Comparison of ENCODE assay signal across 1 cellular context in genomic region chr18:46322411-46322891, GRCh38.
TF ChIP-seq lines count a peak whose summit lies in the region.

No MANE protein-coding gene starts in this region.

TF ChIP-seq in GM23338, 12 proteins besides CTCF, POLR2A, EP300 and RAD21 (continued from another document):
- TF ChIP-seq, protein P1, sequence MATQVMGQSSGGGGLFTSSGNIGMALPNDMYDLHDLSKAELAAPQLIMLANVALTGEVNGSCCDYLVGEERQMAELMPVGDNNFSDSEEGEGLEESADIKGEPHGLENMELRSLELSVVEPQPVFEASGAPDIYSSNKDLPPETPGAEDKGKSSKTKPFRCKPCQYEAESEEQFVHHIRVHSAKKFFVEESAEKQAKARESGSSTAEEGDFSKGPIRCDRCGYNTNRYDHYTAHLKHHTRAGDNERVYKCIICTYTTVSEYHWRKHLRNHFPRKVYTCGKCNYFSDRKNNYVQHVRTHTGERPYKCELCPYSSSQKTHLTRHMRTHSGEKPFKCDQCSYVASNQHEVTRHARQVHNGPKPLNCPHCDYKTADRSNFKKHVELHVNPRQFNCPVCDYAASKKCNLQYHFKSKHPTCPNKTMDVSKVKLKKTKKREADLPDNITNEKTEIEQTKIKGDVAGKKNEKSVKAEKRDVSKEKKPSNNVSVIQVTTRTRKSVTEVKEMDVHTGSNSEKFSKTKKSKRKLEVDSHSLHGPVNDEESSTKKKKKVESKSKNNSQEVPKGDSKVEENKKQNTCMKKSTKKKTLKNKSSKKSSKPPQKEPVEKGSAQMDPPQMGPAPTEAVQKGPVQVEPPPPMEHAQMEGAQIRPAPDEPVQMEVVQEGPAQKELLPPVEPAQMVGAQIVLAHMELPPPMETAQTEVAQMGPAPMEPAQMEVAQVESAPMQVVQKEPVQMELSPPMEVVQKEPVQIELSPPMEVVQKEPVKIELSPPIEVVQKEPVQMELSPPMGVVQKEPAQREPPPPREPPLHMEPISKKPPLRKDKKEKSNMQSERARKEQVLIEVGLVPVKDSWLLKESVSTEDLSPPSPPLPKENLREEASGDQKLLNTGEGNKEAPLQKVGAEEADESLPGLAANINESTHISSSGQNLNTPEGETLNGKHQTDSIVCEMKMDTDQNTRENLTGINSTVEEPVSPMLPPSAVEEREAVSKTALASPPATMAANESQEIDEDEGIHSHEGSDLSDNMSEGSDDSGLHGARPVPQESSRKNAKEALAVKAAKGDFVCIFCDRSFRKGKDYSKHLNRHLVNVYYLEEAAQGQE (IDR thresholded peaks at IDR 0.05; ENCODE audit: unreplicated experiment), result no peak
- TF ChIP-seq ZNF114 (CRISPR knock-in tag; IDR thresholded peaks at IDR 0.05) (no peak), CREB1 (CRISPR knock-in tag; IDR thresholded peaks at IDR 0.05; ENCODE audit: low read depth) (no peak), EZH2 (IDR thresholded peaks at IDR 0.05; ENCODE audit: low read depth, unreplicated experiment) (no peak), ETS1 (IDR thresholded peaks at IDR 0.05) (no peak)
- TF ChIP-seq, protein P2, sequence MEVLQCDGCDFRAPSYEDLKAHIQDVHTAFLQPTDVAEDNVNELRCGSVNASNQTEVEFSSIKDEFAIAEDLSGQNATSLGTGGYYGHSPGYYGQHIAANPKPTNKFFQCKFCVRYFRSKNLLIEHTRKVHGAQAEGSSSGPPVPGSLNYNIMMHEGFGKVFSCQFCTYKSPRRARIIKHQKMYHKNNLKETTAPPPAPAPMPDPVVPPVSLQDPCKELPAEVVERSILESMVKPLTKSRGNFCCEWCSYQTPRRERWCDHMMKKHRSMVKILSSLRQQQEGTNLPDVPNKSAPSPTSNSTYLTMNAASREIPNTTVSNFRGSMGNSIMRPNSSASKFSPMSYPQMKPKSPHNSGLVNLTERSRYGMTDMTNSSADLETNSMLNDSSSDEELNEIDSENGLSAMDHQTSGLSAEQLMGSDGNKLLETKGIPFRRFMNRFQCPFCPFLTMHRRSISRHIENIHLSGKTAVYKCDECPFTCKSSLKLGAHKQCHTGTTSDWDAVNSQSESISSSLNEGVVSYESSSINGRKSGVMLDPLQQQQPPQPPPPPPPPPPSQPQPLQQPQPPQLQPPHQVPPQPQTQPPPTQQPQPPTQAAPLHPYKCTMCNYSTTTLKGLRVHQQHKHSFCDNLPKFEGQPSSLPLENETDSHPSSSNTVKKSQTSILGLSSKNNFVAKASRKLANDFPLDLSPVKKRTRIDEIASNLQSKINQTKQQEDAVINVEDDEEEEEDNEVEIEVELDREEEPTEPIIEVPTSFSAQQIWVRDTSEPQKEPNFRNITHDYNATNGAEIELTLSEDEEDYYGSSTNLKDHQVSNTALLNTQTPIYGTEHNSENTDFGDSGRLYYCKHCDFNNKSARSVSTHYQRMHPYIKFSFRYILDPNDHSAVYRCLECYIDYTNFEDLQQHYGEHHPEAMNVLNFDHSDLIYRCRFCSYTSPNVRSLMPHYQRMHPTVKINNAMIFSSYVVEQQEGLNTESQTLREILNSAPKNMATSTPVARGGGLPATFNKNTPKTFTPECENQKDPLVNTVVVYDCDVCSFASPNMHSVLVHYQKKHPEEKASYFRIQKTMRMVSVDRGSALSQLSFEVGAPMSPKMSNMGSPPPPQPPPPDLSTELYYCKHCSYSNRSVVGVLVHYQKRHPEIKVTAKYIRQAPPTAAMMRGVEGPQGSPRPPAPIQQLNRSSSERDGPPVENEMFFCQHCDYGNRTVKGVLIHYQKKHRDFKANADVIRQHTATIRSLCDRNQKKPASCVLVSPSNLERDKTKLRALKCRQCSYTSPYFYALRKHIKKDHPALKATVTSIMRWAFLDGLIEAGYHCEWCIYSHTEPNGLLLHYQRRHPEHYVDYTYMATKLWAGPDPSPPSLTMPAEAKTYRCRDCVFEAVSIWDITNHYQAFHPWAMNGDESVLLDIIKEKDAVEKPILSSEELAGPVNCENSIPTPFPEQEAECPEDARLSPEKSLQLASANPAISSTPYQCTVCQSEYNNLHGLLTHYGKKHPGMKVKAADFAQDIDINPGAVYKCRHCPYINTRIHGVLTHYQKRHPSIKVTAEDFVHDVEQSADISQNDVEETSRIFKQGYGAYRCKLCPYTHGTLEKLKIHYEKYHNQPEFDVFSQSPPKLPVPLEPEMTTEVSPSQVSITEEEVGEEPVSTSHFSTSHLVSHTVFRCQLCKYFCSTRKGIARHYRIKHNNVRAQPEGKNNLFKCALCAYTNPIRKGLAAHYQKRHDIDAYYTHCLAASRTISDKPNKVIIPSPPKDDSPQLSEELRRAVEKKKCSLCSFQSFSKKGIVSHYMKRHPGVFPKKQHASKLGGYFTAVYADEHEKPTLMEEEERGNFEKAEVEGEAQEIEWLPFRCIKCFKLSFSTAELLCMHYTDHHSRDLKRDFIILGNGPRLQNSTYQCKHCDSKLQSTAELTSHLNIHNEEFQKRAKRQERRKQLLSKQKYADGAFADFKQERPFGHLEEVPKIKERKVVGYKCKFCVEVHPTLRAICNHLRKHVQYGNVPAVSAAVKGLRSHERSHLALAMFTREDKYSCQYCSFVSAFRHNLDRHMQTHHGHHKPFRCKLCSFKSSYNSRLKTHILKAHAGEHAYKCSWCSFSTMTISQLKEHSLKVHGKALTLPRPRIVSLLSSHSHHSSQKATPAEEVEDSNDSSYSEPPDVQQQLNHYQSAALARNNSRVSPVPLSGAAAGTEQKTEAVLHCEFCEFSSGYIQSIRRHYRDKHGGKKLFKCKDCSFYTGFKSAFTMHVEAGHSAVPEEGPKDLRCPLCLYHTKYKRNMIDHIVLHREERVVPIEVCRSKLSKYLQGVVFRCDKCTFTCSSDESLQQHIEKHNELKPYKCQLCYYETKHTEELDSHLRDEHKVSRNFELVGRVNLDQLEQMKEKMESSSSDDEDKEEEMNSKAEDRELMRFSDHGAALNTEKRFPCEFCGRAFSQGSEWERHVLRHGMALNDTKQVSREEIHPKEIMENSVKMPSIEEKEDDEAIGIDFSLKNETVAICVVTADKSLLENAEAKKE (CRISPR knock-in tag; IDR thresholded peaks at IDR 0.05), result no peak
